Comparison of ENCODE assay signal across 8 cellular contexts in genomic region chr18:26546170-26546874, GRCh38. TPM values are rescaled to one million over a fixed set of nuclear protein-coding genes. Genes with fewer than 3 reads are reported as not detected.
DNase-seq lines count a peak whose midpoint lies in the region; ATAC-seq and TF ChIP-seq lines count a peak whose summit lies in the region.

No MANE protein-coding gene starts in this region.

- intact Hi-C loops in right cardiac atrium (cut with DNase I), result loop anchor here in 1 of 4 donors (5.0 kb wide), 2 partner anchors 34 to 84 kb away; no protein-coding TSS in a partner anchor
- intact Hi-C loops in left ventricle myocardium superior (cut with micrococcal nuclease), result loop anchor here (10.0 kb wide), 1 partner anchor 72 kb away; no protein-coding TSS in a partner anchor

- DNase-seq in right cardiac atrium (no peak), left ventricle myocardium superior (no peak), amniotic epithelial cell (ENCODE audit: low read depth) (peak; percentile 2), tibial nerve (ENCODE audit: low spot score in 2 of 2) (no peak), superior temporal gyrus (ENCODE audit: extremely low spot score) (no peak), NCI-H1436 treated with DMSO at 0.1 percent for 48 hours (lab: John Stamatoyannopoulos, UW) (no peak), SJCRH30 (no peak)

- no peak overlapping the region; the same call in 1 of the 2 replicates for H3K9ac ChIP-seq in iPS-20b (ENCODE audit: low read depth, low read length)

- H3K36me3 ChIP-seq in iPS-20b (ENCODE audit: insufficient read depth, low read depth, low read length) (peaks cover 6% of the 10 kb centered on the region; the same call in 1 of the 2 replicates), tibial nerve (no peaks in the 10 kb centered on the region), SJCRH30 (no peaks in the 10 kb centered on the region)

- H3K4me1 ChIP-seq in right cardiac atrium (ENCODE audit: control insufficient read depth, insufficient read depth, low read length) (peaks cover 9% of the 10 kb centered on the region), iPS-20b (ENCODE audit: insufficient read depth, low read length) (peaks cover 25% of the 10 kb centered on the region), tibial nerve (peaks cover 0 to 69% (median 8%) of the 10 kb centered on the region in 4 donors), SJCRH30 (no peaks in the 10 kb centered on the region)

- H3K27ac ChIP-seq in right cardiac atrium (ENCODE audit: low read length), result peak overlapping the region; percentile 10
- H3K27ac ChIP-seq in iPS-20b (ENCODE audit: low read length), result no peak overlapping the region
- peak overlapping the region; percentile 86 to 98 (median 92) for H3K27ac ChIP-seq in tibial nerve
- H3K27ac ChIP-seq in SJCRH30, result no peak overlapping the region

- H3K27me3 ChIP-seq in right cardiac atrium (ENCODE audit: control insufficient read depth, insufficient read depth), result no peaks in the 10 kb centered on the region
- peaks cover 57% of the 10 kb centered on the region for H3K27me3 ChIP-seq in iPS-20b (ENCODE audit: insufficient read depth, low read length)
- peaks cover 0 to 9% of the 10 kb centered on the region in 2 donors for H3K27me3 ChIP-seq in tibial nerve
- H3K27me3 ChIP-seq in SJCRH30, result no peaks in the 10 kb centered on the region

- TF ChIP-seq EP300 in tibial nerve (IDR thresholded peaks at IDR 0.05), result no peak

- ATAC-seq in right cardiac atrium (no peak), left ventricle myocardium superior (no peak)

- TF ChIP-seq POLR2A in tibial nerve (IDR thresholded peaks at IDR 0.05), result no peak

- H3K9me3 ChIP-seq in right cardiac atrium (ENCODE audit: control insufficient read depth, low read length) (no peaks in the 10 kb centered on the region), iPS-20b (ENCODE audit: insufficient read depth, low read depth, low read length) (no peaks in the 10 kb centered on the region), tibial nerve (no peaks in the 10 kb centered on the region), SJCRH30 (replicated peaks) (no peaks in the 10 kb centered on the region)

- 66% methylated on average over 16 of the region's 16 CpGs for WGBS in right cardiac atrium
- WGBS in tibial nerve, 2 donors, result 40 to 53% methylated on average over 16 of the region's 16 CpGs

- H3K4me3 ChIP-seq in right cardiac atrium (ENCODE audit: low read length) (peak overlapping the region; percentile 92), iPS-20b (ENCODE audit: low read length) (peak overlapping the region; percentile 65), tibial nerve (peak overlapping the region in 3 of 4 donors; percentile 50 to 78 (median 54)), SJCRH30 (no peak overlapping the region)

- TF ChIP-seq CTCF in tibial nerve (IDR thresholded peaks at IDR 0.05), result no peak

RNA-seq across cellular contexts. Expression of gene KCTD1, which starts 2.0 kb away (rescaled TPM):
- total RNA-seq in right cardiac atrium, result 10 to 100 TPM; 45.2 to 51.8 (median 49.4) TPM
- 31.4 TPM for polyA plus RNA-seq in right cardiac atrium
- total RNA-seq in left ventricle myocardium superior, result 17.2 TPM
- 10 to 100 TPM; 33.6 to 42.0 (median 39.4) TPM for total RNA-seq in tibial nerve
- total RNA-seq in SJCRH30 (2014; rRNA removed; shearing (Covaris generic)), result 9.5 and 9.7 TPM in 2 replicates

Comparison
In these comparisons a context has a peak if more than half of its experiments do, and no peak if none do; other contexts are left out.
1. H3K27ac ChIP-seq: peak in right cardiac atrium (single experiment) and tibial nerve (4 of 4); none in iPS-20b (single experiment) and SJCRH30 (single experiment).